In genomic region chr3:113166357-113166718, GRCh38 we compare ENCODE assay signal across 13 cellular contexts. TPM values are rescaled to one million over a fixed set of nuclear protein-coding genes. Genes with fewer than 3 reads are reported as not detected.
DNase-seq lines count a peak whose midpoint lies in the region; FAIRE-seq and TF ChIP-seq lines count a peak whose summit lies in the region.
"Had no signal": no experiment of that assay in that cellular context is flagged by ENCODE, and none has a peak within 500 bp of the region (broad histone marks: within the 10 kb centered on the region; RNA-seq: fewer than 3 reads in every experiment).

No MANE protein-coding gene starts in this region.

- H3K9ac ChIP-seq in OCI-LY3 (ENCODE audit: low read length) = no peak overlapping the region

- H3K4me2 ChIP-seq in OCI-LY3 (ENCODE audit: low read length) = peak overlapping the region; percentile 36

- no peaks in the 10 kb centered on the region for H3K36me3 Mint-ChIP-seq in nephron (ENCODE audit: low read depth)
- H3K36me3 Mint-ChIP-seq: activated naive CD4-positive, alpha-beta T cell treated with anti-CD3 and anti-CD28 coated beads, Interleukin-2, amount 10 ng/mL, durations not matched to agents 7 days and 5 days; CD4-positive, CD25-positive, alpha-beta regulatory T cell; immature natural killer cell had no signal

- peaks cover 20% of the 10 kb centered on the region for H3K4me1 Mint-ChIP-seq in nephron
- H3K4me1 Mint-ChIP-seq: activated naive CD4-positive, alpha-beta T cell treated with anti-CD3 and anti-CD28 coated beads, Interleukin-2, amount 10 ng/mL, durations not matched to agents 7 days and 5 days; CD4-positive, CD25-positive, alpha-beta regulatory T cell; immature natural killer cell had no signal

- H4K20me1 ChIP-seq in OCI-LY3 (ENCODE audit: insufficient read depth, low read length) = no peaks in the 10 kb centered on the region

- H3K9me3 ChIP-seq in OCI-LY3 (ENCODE audit: insufficient read depth, low read length) (no peaks in the 10 kb centered on the region), esophagus squamous epithelium (no peaks in the 10 kb centered on the region), suprapubic skin (no peaks in the 10 kb centered on the region)
- H3K9me3 ChIP-seq: neutrophil had no signal

- H3K36me3 ChIP-seq in OCI-LY3 (replicated peaks; ENCODE audit: low read depth, low read length) = no peaks in the 10 kb centered on the region
- H3K36me3 ChIP-seq in esophagus squamous epithelium = no peaks in the 10 kb centered on the region
- no peaks in the 10 kb centered on the region for H3K36me3 ChIP-seq in suprapubic skin
- H3K36me3 ChIP-seq: neutrophil had no signal

- no peaks in the 10 kb centered on the region for H3K79me2 ChIP-seq in OCI-LY3 (ENCODE audit: low read length)

- TF ChIP-seq EP300 in suprapubic skin (IDR thresholded peaks at IDR 0.05) = no peak

- no peak overlapping the region for H3K27ac ChIP-seq in OCI-LY3 (ENCODE audit: low read length)
- peak overlapping the region; percentile 54 to 78 (median 73) for H3K27ac ChIP-seq in esophagus squamous epithelium
- peak overlapping the region; percentile 74 for H3K27ac ChIP-seq in suprapubic skin
- H3K27ac ChIP-seq: neutrophil had no signal

- intact Hi-C loops in esophagus squamous epithelium (cut with DNase I) = no loop called here

- H2AFZ ChIP-seq in OCI-LY3 (ENCODE audit: low read depth, low read length) = no peak overlapping the region

- H3K27me3 Mint-ChIP-seq in nephron (ENCODE audit: low read depth) = peaks cover 10% of the 10 kb centered on the region

- no peaks in the 10 kb centered on the region for H3K9me3 Mint-ChIP-seq in nephron
- H3K9me3 Mint-ChIP-seq: activated naive CD4-positive, alpha-beta T cell treated with anti-CD3 and anti-CD28 coated beads, Interleukin-2, amount 10 ng/mL, durations not matched to agents 7 days and 5 days; immature natural killer cell had no signal

- 38 to 50% methylated on average over 1 of the region's 1 CpG for WGBS in esophagus squamous epithelium, 2 donors
- 55% methylated on average over 1 of the region's 1 CpG for WGBS in suprapubic skin

- H3K4me1 ChIP-seq in OCI-LY3 (ENCODE audit: low read length) (peaks cover 11% of the 10 kb centered on the region), esophagus squamous epithelium (peaks cover 10 to 40% (median 22%) of the 10 kb centered on the region in 3 donors), suprapubic skin (peaks cover 49% of the 10 kb centered on the region)

- no peak for FAIRE-seq in H54 (lab: Jason Lieb, UNC)

- TF ChIP-seq CTCF in OCI-LY3 (IDR thresholded peaks at IDR 0.05; ENCODE audit: low read depth, low read length) (no peak), esophagus squamous epithelium (IDR thresholded peaks at IDR 0.05) (no peak), nephron (IDR thresholded peaks at IDR 0.05; ENCODE audit: unreplicated experiment in 3 of 3) (no peak), suprapubic skin (IDR thresholded peaks at IDR 0.05) (no peak)

- H3K27me3 ChIP-seq in OCI-LY3 (ENCODE audit: low read depth, low read length) (no peaks in the 10 kb centered on the region), esophagus squamous epithelium (no peaks in the 10 kb centered on the region), suprapubic skin (no peaks in the 10 kb centered on the region)
- H3K27me3 ChIP-seq: neutrophil had no signal

- no peak overlapping the region for H3K27ac Mint-ChIP-seq in nephron
- H3K27ac Mint-ChIP-seq: activated naive CD4-positive, alpha-beta T cell treated with anti-CD3 and anti-CD28 coated beads, Interleukin-2, amount 10 ng/mL, durations not matched to agents 7 days and 5 days; CD4-positive, CD25-positive, alpha-beta regulatory T cell; immature natural killer cell had no signal

- H3K4me3 ChIP-seq in OCI-LY3 (ENCODE audit: low read length) (no peak overlapping the region), esophagus squamous epithelium (no peak overlapping the region), suprapubic skin (no peak overlapping the region)

- no peak for DNase-seq in esophagus squamous epithelium (lab: John Stamatoyannopoulos, UW)
- DNase-seq in suprapubic skin (ENCODE audit: low spot score in 2 of 2) = no peak
- no peak for DNase-seq in D341Med (ENCODE audit: low spot score)
- DNase-seq in NCI-H146 treated with DMSO at 0.1 percent for 48 hours (lab: John Stamatoyannopoulos, UW; ENCODE audit: unreplicated experiment) = no peak
- no peak for DNase-seq in H54 (ENCODE audit: insufficient read length, low spot score)
- DNase-seq in SW 1271 (lab: John Stamatoyannopoulos, UW) = no peak
- DNase-seq: activated naive CD4-positive, alpha-beta T cell treated with anti-CD3 and anti-CD28 coated beads, Interleukin-2, amount 10 ng/mL, durations not matched to agents 7 days and 5 days; CD4-positive, CD25-positive, alpha-beta regulatory T cell; immature natural killer cell; stimulated activated CD4-positive, alpha-beta T cell treated with anti-CD3 and anti-CD28 coated beads, Interleukin-2, amount 100 ng/mL, for 24 hours had no signal

- TF ChIP-seq POLR2A in esophagus squamous epithelium (IDR thresholded peaks at IDR 0.05) (no peak), suprapubic skin (IDR thresholded peaks at IDR 0.05) (no peak), H54 (IDR thresholded peaks at IDR 0.05; ENCODE audit: low read depth, low read length) (no peak)

- peak overlapping the region in 2 of 3 experiments; percentile 44 to 55 for H3K4me3 Mint-ChIP-seq in nephron
- H3K4me3 Mint-ChIP-seq: activated naive CD4-positive, alpha-beta T cell treated with anti-CD3 and anti-CD28 coated beads, Interleukin-2, amount 10 ng/mL, durations not matched to agents 7 days and 5 days; CD4-positive, CD25-positive, alpha-beta regulatory T cell; immature natural killer cell had no signal

RNA-seq across cellular contexts. Expression of gene BOC, which starts 45.0 kb away (rescaled TPM):
- total RNA-seq in esophagus squamous epithelium (10 to 100 TPM; 13.7 to 75.7 (median 24.1) TPM), suprapubic skin (100 to 1,000 TPM in 2 of 4 donors, 10 to 100 TPM in 2; 75.6 to 159 (median 105) TPM)
- total RNA-seq: CD4-positive, CD25-positive, alpha-beta regulatory T cell had no signal
